Comparison of ENCODE assay signal across 8 cellular contexts in the genomic region with DNA sequence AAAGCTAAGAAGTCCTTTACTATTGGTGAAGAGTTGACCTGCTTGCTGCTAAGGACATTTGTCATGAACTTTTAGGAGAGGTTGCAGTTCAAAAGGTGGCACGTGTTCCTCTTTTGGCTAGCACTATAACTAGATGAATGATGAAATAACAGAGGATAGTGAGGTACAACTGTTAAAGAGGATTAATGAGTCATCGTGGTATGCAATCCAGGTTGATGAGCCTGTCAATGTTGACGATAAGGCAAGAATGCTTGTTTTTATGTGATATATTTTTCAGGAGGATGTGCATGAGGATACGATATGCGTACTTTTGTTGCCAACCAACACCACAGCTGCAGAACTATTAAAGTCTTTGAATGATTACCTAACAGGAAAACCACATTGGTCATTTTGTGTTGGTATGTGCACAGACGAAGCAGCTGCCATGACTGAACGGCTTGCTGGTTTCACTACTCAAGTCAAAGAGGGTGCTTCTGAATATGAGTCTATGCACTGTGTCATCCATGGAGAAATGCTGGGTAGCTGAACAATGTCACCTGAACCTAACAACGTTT. TPM values are rescaled to one million over a fixed set of nuclear protein-coding genes. Genes with fewer than 3 reads are reported as not detected.
DNase-seq lines count a peak whose midpoint lies in the region; ATAC-seq, FAIRE-seq and TF ChIP-seq lines count a peak whose summit lies in the region.

No MANE protein-coding gene starts in this region.

- DNase-seq in right lobe of liver (no peak), HepG2 (ENCODE audit: low spot score) (no peak), NOMO-1 treated with DMSO at 0.1 percent for 48 hours (lab: John Stamatoyannopoulos, UW; ENCODE audit: unreplicated experiment) (peak; percentile 97), NCI-H1417 treated with DMSO at 0.1 percent for 48 hours (lab: John Stamatoyannopoulos, UW) (no peak), Ammon's horn (ENCODE audit: low spot score) (no peak)
- peak; percentile 74 for DNase-seq in activated naive CD4-positive, alpha-beta T cell treated with anti-CD3 and anti-CD28 coated beads, Interleukin-2, amount 10 ng/mL, durations not matched to agents 7 days and 5 days
- DNase-seq in natural killer cell treated with Interleukin-12 subunit alpha and Interleukin-12 subunit beta and Interleukin-15 and Interleukin-18, amount 100 ng/mL, for 72 hours (ENCODE audit: low spot score) = peak; percentile 73

- peaks cover 9% of the 10 kb centered on the region for H3K9me3 Mint-ChIP-seq in activated naive CD4-positive, alpha-beta T cell treated with anti-CD3 and anti-CD28 coated beads, Interleukin-2, amount 10 ng/mL, durations not matched to agents 7 days and 5 days
- no peaks in the 10 kb centered on the region for H3K9me3 Mint-ChIP-seq in natural killer cell treated with Interleukin-12 subunit alpha and Interleukin-12 subunit beta and Interleukin-15 and Interleukin-18, amount 100 ng/mL, for 72 hours

- WGBS in right lobe of liver (ENCODE audit: insufficient coverage, low coverage, low lambda C conversion rate, missing lambda C conversion rate) = 40% methylated on average over 8 of the region's 8 CpGs
- WGBS in HepG2 (ENCODE audit: low lambda C conversion rate) = 89% methylated on average over 8 of the region's 8 CpGs

- TF ChIP-seq POLR2A in right lobe of liver (IDR thresholded peaks at IDR 0.05) (no peak), HepG2 (IDR thresholded peaks at IDR 0.05; ENCODE audit: insufficient read depth in 1 of 2, low read depth in 2 of 2, low read length in 2 of 2) (no peak)

- H3K36me3 Mint-ChIP-seq in activated naive CD4-positive, alpha-beta T cell treated with anti-CD3 and anti-CD28 coated beads, Interleukin-2, amount 10 ng/mL, durations not matched to agents 7 days and 5 days = peaks cover 64% of the 10 kb centered on the region
- H3K36me3 Mint-ChIP-seq in natural killer cell treated with Interleukin-12 subunit alpha and Interleukin-12 subunit beta and Interleukin-15 and Interleukin-18, amount 100 ng/mL, for 72 hours = peaks cover 4% of the 10 kb centered on the region

- peak overlapping the region; percentile 96 for H3K27ac Mint-ChIP-seq in activated naive CD4-positive, alpha-beta T cell treated with anti-CD3 and anti-CD28 coated beads, Interleukin-2, amount 10 ng/mL, durations not matched to agents 7 days and 5 days
- peak overlapping the region; percentile 38 to 78 for H3K27ac Mint-ChIP-seq in natural killer cell treated with Interleukin-12 subunit alpha and Interleukin-12 subunit beta and Interleukin-15 and Interleukin-18, amount 100 ng/mL, for 72 hours

- H3K9me3 ChIP-seq in right lobe of liver (no peaks in the 10 kb centered on the region), HepG2 (ENCODE audit: low read length) (no peaks in the 10 kb centered on the region)

- H3K4me3 ChIP-seq in right lobe of liver (no peak overlapping the region), HepG2 (replicated peaks in 1 of 3; ENCODE audit: insufficient read depth in 1 of 3, low read depth in 2 of 3, low read length in 3 of 3) (no peak overlapping the region)

- H3K4me3 Mint-ChIP-seq in activated naive CD4-positive, alpha-beta T cell treated with anti-CD3 and anti-CD28 coated beads, Interleukin-2, amount 10 ng/mL, durations not matched to agents 7 days and 5 days = peak overlapping the region; percentile 49
- H3K4me3 Mint-ChIP-seq in natural killer cell treated with Interleukin-12 subunit alpha and Interleukin-12 subunit beta and Interleukin-15 and Interleukin-18, amount 100 ng/mL, for 72 hours = peak overlapping the region; percentile 76

- ATAC-seq in right lobe of liver (peak in 3 of 4 donors; percentile 25 to 78 (median 39)), HepG2 (no peak), HG02870 (IDR thresholded peaks at IDR 0.05; ENCODE audit: unreplicated experiment) (peak; percentile 97)
- ATAC-seq in natural killer cell treated with Interleukin-12 subunit alpha and Interleukin-12 subunit beta and Interleukin-15 and Interleukin-18, amount 100 ng/mL, for 72 hours = peak; percentile 97 to 98

- no peak overlapping the region for H3K9ac ChIP-seq in HepG2 (ENCODE audit: insufficient read depth, low read depth, low read length)

- no peaks in the 10 kb centered on the region for H3K36me3 ChIP-seq in right lobe of liver
- no peaks in the 10 kb centered on the region; a peak in 1 of 5 replicates for H3K36me3 ChIP-seq in HepG2 (replicated peaks in 1 of 2; ENCODE audit: control insufficient read depth in 1 of 2, insufficient read depth in 2 of 2, low read length in 2 of 2)

- H3K4me1 ChIP-seq in right lobe of liver = peaks cover 0 to 15% (median 0%) of the 10 kb centered on the region in 4 donors
- no peaks in the 10 kb centered on the region for H3K4me1 ChIP-seq in HepG2 (ENCODE audit: insufficient read depth, low read length)

- no peaks in the 10 kb centered on the region for H3K79me2 ChIP-seq in HepG2 (ENCODE audit: insufficient read depth, low read length)

- no peak overlapping the region for H3K4me2 ChIP-seq in HepG2 (ENCODE audit: low read depth, low read length)

- in situ Hi-C loops in HepG2 (cut with HindIII; ENCODE audit: extremely low pct_ligation_motif_present, low pct_unique_long_range_greater_than_20kb) = no loop called here

- H3K27me3 Mint-ChIP-seq in activated naive CD4-positive, alpha-beta T cell treated with anti-CD3 and anti-CD28 coated beads, Interleukin-2, amount 10 ng/mL, durations not matched to agents 7 days and 5 days = no peaks in the 10 kb centered on the region
- peaks cover 0 to 4% of the 10 kb centered on the region in 2 donors for H3K27me3 Mint-ChIP-seq in natural killer cell treated with Interleukin-12 subunit alpha and Interleukin-12 subunit beta and Interleukin-15 and Interleukin-18, amount 100 ng/mL, for 72 hours

- TF ChIP-seq CTCF in right lobe of liver (IDR thresholded peaks at IDR 0.05) (no peak), HepG2 (CRISPR knock-in tag; IDR thresholded peaks at IDR 0.05) (no peak)

- intact Hi-C loops in right lobe of liver (cut with DNase I) = no loop called here
- intact Hi-C loops in HepG2 (cut with micrococcal nuclease; ENCODE audit: unreplicated experiment) = no loop called here

- POLR2A ChIA-PET in HepG2 (lab: Yijun Ruan, JAX) = no interaction called here

- H3K27me3 ChIP-seq in right lobe of liver (no peaks in the 10 kb centered on the region), HepG2 (ENCODE audit: control insufficient read depth in 1 of 2, insufficient read depth in 2 of 2, low read length in 2 of 2) (no peaks in the 10 kb centered on the region)

- CTCF ChIA-PET in HepG2 (lab: Yijun Ruan, JAX; ENCODE audit: low intra/inter-chr PET ratio, low total read pairs) = no interaction called here
- CTCF ChIA-PET in activated naive CD4-positive, alpha-beta T cell treated with anti-CD3 and anti-CD28 coated beads, Interleukin-2, amount 10 ng/mL, durations not matched to agents 7 days and 5 days (lab: Charles Lee) = interaction anchor here (0.8 to 1.6 kb wide), 4 partner anchors 11 to 235 kb away, joined by 4 to 6 read pairs (median 4); partner anchors contain the start of gene CEP128

- TF ChIP-seq RAD21 in HepG2 (CRISPR knock-in tag; IDR thresholded peaks at IDR 0.05) = no peak

- no peak overlapping the region for H2AFZ ChIP-seq in HepG2 (ENCODE audit: low read length)

- H4K20me1 ChIP-seq in HepG2 (ENCODE audit: insufficient read depth, low read length) = no peaks in the 10 kb centered on the region

- no peak for FAIRE-seq in HepG2 (lab: Jason Lieb, UNC)

- peaks cover 79% of the 10 kb centered on the region for H3K4me1 Mint-ChIP-seq in activated naive CD4-positive, alpha-beta T cell treated with anti-CD3 and anti-CD28 coated beads, Interleukin-2, amount 10 ng/mL, durations not matched to agents 7 days and 5 days
- H3K4me1 Mint-ChIP-seq in natural killer cell treated with Interleukin-12 subunit alpha and Interleukin-12 subunit beta and Interleukin-15 and Interleukin-18, amount 100 ng/mL, for 72 hours (ENCODE audit: low read depth in 2 of 2) = peaks cover 32 to 40% of the 10 kb centered on the region in 2 donors

- TF ChIP-seq EP300 in HepG2 (IDR thresholded peaks at IDR 0.05; ENCODE audit: low read depth in 2 of 2, low read length in 2 of 2) (no peak), HepG2 (CRISPR knock-in tag; IDR thresholded peaks at IDR 0.05; ENCODE audit: borderline replicate concordance) (no peak)

- H3K27ac ChIP-seq in right lobe of liver = no peak overlapping the region
- H3K27ac ChIP-seq in HepG2 (ENCODE audit: extremely low read length, insufficient read depth, low read length) = no peak overlapping the region

- BruUV-seq in HepG2 (replicated peaks; lab: Mats Ljungman, UMichigan) = no TSS peak

RNA-seq across cellular contexts. Expression of gene CEP128, which starts 10.6 kb away (rescaled TPM):
- total RNA-seq in right lobe of liver = 1 to 10 TPM in 5 of 6 experiments, under 1 TPM in 1; 0.81 to 9.5 (median 1.7) TPM
- 5.5 and 7.5 TPM in 2 replicates for total RNA-seq in HepG2 (2016; rRNA removed; fragmentation: Illumina TruSeq; extraction: Trizol)
- 35.7 and 38.7 TPM in 2 replicates for total RNA-seq in HepG2 (2016; cell fraction: cytosol; rRNA removed; fragmentation: Illumina TruSeq; extraction: Trizol; ENCODE audit: low read depth)
- total RNA-seq in HepG2 (2016; cell fraction: insoluble cytoplasmic fraction; rRNA removed; fragmentation: Illumina TruSeq; extraction: Trizol) = 3.9 and 7.0 TPM in 2 replicates
- total RNA-seq in HepG2 (2016; cell fraction: membrane; rRNA removed; fragmentation: Illumina TruSeq; extraction: Trizol) = 7.7 and 11.7 TPM in 2 replicates
- total RNA-seq in HepG2 (2016; cell fraction: nucleus; rRNA removed; fragmentation: Illumina TruSeq; extraction: Trizol) = 19.0 and 23.5 TPM in 2 replicates
- 0.99 and 1.3 TPM in 2 replicates for polyA plus RNA-seq in HepG2 (2011; rRNA removed)
- polyA plus RNA-seq in HepG2 (2011; cell fraction: cytosol; rRNA removed) = 0.47 and 0.65 TPM in 2 replicates
- 3.1 and 4.3 TPM in 2 replicates for polyA plus RNA-seq in HepG2 (2011; cell fraction: nucleus; rRNA removed)
- polyA plus RNA-seq in HepG2 (2012) = 1.0 and 1.3 TPM in 2 replicates
- polyA plus RNA-seq in HepG2 (2016; cell fraction: cytosol; fragmentation: Illumina TruSeq; extraction: Trizol; ENCODE audit: low read depth) = 0.60 and 0.68 TPM in 2 replicates
- 3.3 and 4.2 TPM in 2 replicates for polyA plus RNA-seq in HepG2 (2016; cell fraction: insoluble cytoplasmic fraction; fragmentation: Illumina TruSeq; extraction: Trizol; ENCODE audit: low read depth)
- polyA plus RNA-seq in HepG2 (2016; cell fraction: membrane; fragmentation: Illumina TruSeq; extraction: Trizol; ENCODE audit: low read depth) = 1.0 and 1.2 TPM in 2 replicates
- 6.7 and 9.1 TPM in 2 replicates for polyA plus RNA-seq in HepG2 (2016; cell fraction: nucleus; fragmentation: Illumina TruSeq; extraction: Trizol; ENCODE audit: insufficient read depth, low read depth)
- polyA minus RNA-seq in HepG2 (2011; rRNA and poly(A)+ RNA removed; ENCODE audit: low replicate concordance) = 5.3 and 24.3 TPM in 2 replicates
- 3.1 and 3.4 TPM in 2 replicates for polyA minus RNA-seq in HepG2 (2011; cell fraction: cytosol; rRNA and poly(A)+ RNA removed)
- polyA minus RNA-seq in HepG2 (2011; cell fraction: nucleus; rRNA and poly(A)+ RNA removed) = 14.8 and 17.5 TPM in 2 replicates
- 10 to 100 TPM; 18.1 to 42.2 TPM for total RNA-seq in natural killer cell treated with Interleukin-12 subunit alpha and Interleukin-12 subunit beta and Interleukin-15 and Interleukin-18, amount 100 ng/mL, for 72 hours

RNA-seq across cellular contexts. Expression of gene TSHR, which starts 24.5 kb away (rescaled TPM):
- under 1 TPM in 1 of 6 experiments, not detected in 5; 0.37 TPM for total RNA-seq in right lobe of liver
- not detected in 2 replicates for total RNA-seq in HepG2 (2016; rRNA removed; fragmentation: Illumina TruSeq; extraction: Trizol)
- not detected in 2 replicates for total RNA-seq in HepG2 (2016; cell fraction: cytosol; rRNA removed; fragmentation: Illumina TruSeq; extraction: Trizol; ENCODE audit: low read depth)
- not detected in 2 replicates for total RNA-seq in HepG2 (2016; cell fraction: insoluble cytoplasmic fraction; rRNA removed; fragmentation: Illumina TruSeq; extraction: Trizol)
- not detected in 2 replicates for total RNA-seq in HepG2 (2016; cell fraction: membrane; rRNA removed; fragmentation: Illumina TruSeq; extraction: Trizol)
- not detected in 2 replicates for total RNA-seq in HepG2 (2016; cell fraction: nucleus; rRNA removed; fragmentation: Illumina TruSeq; extraction: Trizol)
- not detected in 2 replicates for polyA plus RNA-seq in HepG2 (2011; rRNA removed)
- polyA plus RNA-seq in HepG2 (2011; cell fraction: cytosol; rRNA removed) = not detected in 2 replicates
- not detected in 2 replicates for polyA plus RNA-seq in HepG2 (2011; cell fraction: nucleus; rRNA removed)
- 0.07 TPM in 1 of 2 replicates, not detected in the other for polyA plus RNA-seq in HepG2 (2012)
- polyA plus RNA-seq in HepG2 (2016; cell fraction: cytosol; fragmentation: Illumina TruSeq; extraction: Trizol; ENCODE audit: low read depth) = not detected in 2 replicates
- not detected in 2 replicates for polyA plus RNA-seq in HepG2 (2016; cell fraction: insoluble cytoplasmic fraction; fragmentation: Illumina TruSeq; extraction: Trizol; ENCODE audit: low read depth)
- polyA plus RNA-seq in HepG2 (2016; cell fraction: membrane; fragmentation: Illumina TruSeq; extraction: Trizol; ENCODE audit: low read depth) = not detected in 2 replicates
- not detected in 2 replicates for polyA plus RNA-seq in HepG2 (2016; cell fraction: nucleus; fragmentation: Illumina TruSeq; extraction: Trizol; ENCODE audit: insufficient read depth, low read depth)
- not detected in 2 replicates for polyA minus RNA-seq in HepG2 (2011; rRNA and poly(A)+ RNA removed; ENCODE audit: low replicate concordance)
- not detected in 2 replicates for polyA minus RNA-seq in HepG2 (2011; cell fraction: cytosol; rRNA and poly(A)+ RNA removed)
- polyA minus RNA-seq in HepG2 (2011; cell fraction: nucleus; rRNA and poly(A)+ RNA removed) = not detected in 2 replicates
- total RNA-seq in natural killer cell treated with Interleukin-12 subunit alpha and Interleukin-12 subunit beta and Interleukin-15 and Interleukin-18, amount 100 ng/mL, for 72 hours = not detected

Comparison
In these comparisons a context has a peak if more than half of its experiments do, and no peak if none do; other contexts are left out.
1. DNase-seq: peak in NOMO-1 treated with DMSO at 0.1 percent for 48 hours (single experiment), activated naive CD4-positive, alpha-beta T cell treated with anti-CD3 and anti-CD28 coated beads, Interleukin-2, amount 10 ng/mL, durations not matched to agents 7 days and 5 days (single experiment) and natural killer cell treated with Interleukin-12 subunit alpha and Interleukin-12 subunit beta and Interleukin-15 and Interleukin-18, amount 100 ng/mL, for 72 hours (single experiment); none in right lobe of liver (0 of 3), HepG2 (single experiment), NCI-H1417 treated with DMSO at 0.1 percent for 48 hours (single experiment) and Ammon's horn (single experiment).